In the genomic region with DNA sequence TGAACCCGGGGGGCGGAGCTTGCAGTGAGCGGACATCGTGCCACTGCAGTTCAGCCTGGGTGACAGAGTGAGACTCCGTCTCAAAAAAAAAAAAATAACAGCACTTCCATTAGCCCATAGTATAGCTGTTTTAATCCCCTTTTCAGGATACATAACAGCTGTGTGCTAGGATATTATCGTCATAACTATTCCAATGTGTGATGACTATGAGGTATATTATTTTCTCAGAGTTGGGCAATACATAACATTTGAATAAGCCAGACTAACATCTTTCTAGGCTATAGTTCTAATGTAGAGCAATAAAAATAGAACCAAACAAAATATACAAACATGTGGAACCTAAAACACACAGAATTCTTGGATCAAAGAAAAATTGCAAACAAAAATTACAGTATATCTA, we compare ENCODE assay signal across 18 cellular contexts. TPM values are rescaled to one million over a fixed set of nuclear protein-coding genes. Genes with fewer than 3 reads are reported as not detected.
A peak's percentile ranks its signal among the peaks of the same experiment; 100 is the strongest.
DNase-seq lines count a peak whose midpoint lies in the region; ATAC-seq and TF ChIP-seq lines count a peak whose summit lies in the region.
"Had no signal": no experiment of that assay in that cellular context is flagged by ENCODE, and none has a peak within 500 bp of the region (broad histone marks: within the 10 kb centered on the region; RNA-seq: fewer than 3 reads in every experiment).

No MANE protein-coding gene starts in this region.

- no peaks in the 10 kb centered on the region for H3K27me3 Mint-ChIP-seq in stimulated activated naive CD8-positive, alpha-beta T cell treated with anti-CD3 and anti-CD28 coated beads, Interleukin-15, amount 100 ng/mL, for 72 hours
- H3K27me3 Mint-ChIP-seq: CD4-positive, alpha-beta T cell; IgD-negative memory B cell had no signal

- in situ Hi-C loops in HAP-1 (cut with MboI; ENCODE audit: low sequenced_read_pairs), result no loop called here

- TF ChIP-seq CTCF in fibroblast of pulmonary artery (IDR thresholded peaks at IDR 0.05; ENCODE audit: low read length, missing control alignments) (no peak), spleen (IDR thresholded peaks at IDR 0.05 in 8 of 11, conservative IDR thresholded peaks at IDR 0.05 in 3 of 11) (no peak)

- H3K9me3 Mint-ChIP-seq in stimulated activated naive CD8-positive, alpha-beta T cell treated with anti-CD3 and anti-CD28 coated beads, Interleukin-15, amount 100 ng/mL, for 72 hours, result no peaks in the 10 kb centered on the region
- H3K9me3 Mint-ChIP-seq: CD4-positive, alpha-beta T cell; IgD-negative memory B cell had no signal

- no peak overlapping the region for H3K4me3 Mint-ChIP-seq in stimulated activated naive CD8-positive, alpha-beta T cell treated with anti-CD3 and anti-CD28 coated beads, Interleukin-15, amount 100 ng/mL, for 72 hours
- H3K4me3 Mint-ChIP-seq: CD4-positive, alpha-beta T cell had no signal

- H3K27ac Mint-ChIP-seq in stimulated activated naive CD8-positive, alpha-beta T cell treated with anti-CD3 and anti-CD28 coated beads, Interleukin-15, amount 100 ng/mL, for 72 hours, result no peak overlapping the region
- H3K27ac Mint-ChIP-seq: CD4-positive, alpha-beta T cell had no signal

- H3K4me3 ChIP-seq in fibroblast of pulmonary artery (replicated peaks; ENCODE audit: low read depth, low read length), result no peak overlapping the region
- H3K4me3 ChIP-seq in spleen, result no peak overlapping the region
- H3K4me3 ChIP-seq in HAP-1, result no peak overlapping the region

- DNase-seq in HCEC 1CT, result peak; percentile 82
- peak; percentile 75 for DNase-seq in amniotic epithelial cell (ENCODE audit: low read depth)
- peak; percentile 38 for DNase-seq in fibroblast of pulmonary artery (ENCODE audit: low read depth)
- DNase-seq in stimulated activated naive CD4-positive, alpha-beta T cell treated with Interleukin-2 at 50 U/mL for 16 hours (lab: John Stamatoyannopoulos, UW), result no peak
- DNase-seq in spleen, result no peak
- DNase-seq in HAP-1 (ENCODE audit: low spot score in 2 of 2), result no peak
- DNase-seq in stimulated activated naive CD8-positive, alpha-beta T cell treated with anti-CD3 and anti-CD28 coated beads, Interleukin-15, amount 100 ng/mL, for 72 hours, result no peak
- DNase-seq: BE2C; CD4-positive, alpha-beta T cell; DMS53; NCI-H187; NCI-H2171; NCI-H446; NK-92 treated with Interleukin-12 subunit alpha and Interleukin-12 subunit beta, amount 100 ng/mL, for 24 hours; OCI-M1; RPMI8226 had no signal

- H3K27ac ChIP-seq in spleen, result no peak overlapping the region

- H3K36me3 ChIP-seq in spleen (peaks cover 0 to 47% (median 13%) of the 10 kb centered on the region in 6 donors), HAP-1 (replicated peaks) (peaks cover 8% of the 10 kb centered on the region; the same call in 1 of the 2 replicates)

- peaks cover 0 to 64% (median 21%) of the 10 kb centered on the region in 6 donors for H3K4me1 ChIP-seq in spleen
- H3K4me1 ChIP-seq in HAP-1, result no peaks in the 10 kb centered on the region

- no peaks in the 10 kb centered on the region for H3K27me3 ChIP-seq in spleen (replicated peaks in 1 of 7)
- H3K27me3 ChIP-seq in HAP-1 (ENCODE audit: low read depth), result no peaks in the 10 kb centered on the region
- H3K27me3 ChIP-seq: BE2C had no signal

- H3K4me1 Mint-ChIP-seq in stimulated activated naive CD8-positive, alpha-beta T cell treated with anti-CD3 and anti-CD28 coated beads, Interleukin-15, amount 100 ng/mL, for 72 hours, result peaks cover 18% of the 10 kb centered on the region

- no peaks in the 10 kb centered on the region for H3K9me3 ChIP-seq in spleen
- no peaks in the 10 kb centered on the region for H3K9me3 ChIP-seq in HAP-1
- H3K9me3 ChIP-seq: BE2C had no signal

- intact Hi-C loops in spleen (cut with DNase I; ENCODE audit: low total_unique reads), result no loop called here

- ATAC-seq in stimulated activated naive CD8-positive, alpha-beta T cell treated with anti-CD3 and anti-CD28 coated beads, Interleukin-15, amount 100 ng/mL, for 72 hours, result no peak
- ATAC-seq: HCT116 had no signal

- no peak for TF ChIP-seq POLR2A in spleen (IDR thresholded peaks at IDR 0.05)

- whole genome bisulfite sequencing in spleen, 5 donors, result 94 to 99% (median 98%) methylated on average over 6 of the region's 6 CpGs

RNA-seq across cellular contexts. Expression of a gene that starts 57.1 kb away (rescaled TPM):
- 100 to 1,000 TPM in 6 of 7 donors, 10 to 100 TPM in 1; 89.3 to 144 (median 114) TPM for total RNA-seq in spleen
- 10 to 100 TPM; 40.4 to 98.7 (median 70.0) TPM for polyA plus RNA-seq in spleen

Comparison
In these comparisons a context has a peak if more than half of its experiments do, and no peak if none do; other contexts are left out.
1. DNase-seq: peak in HCEC 1CT (single experiment), amniotic epithelial cell (single experiment) and fibroblast of pulmonary artery (single experiment); none in stimulated activated naive CD4-positive, alpha-beta T cell treated with Interleukin-2 at 50 U/mL for 16 hours (single experiment), spleen (single experiment), HAP-1 (0 of 2) and stimulated activated naive CD8-positive, alpha-beta T cell treated with anti-CD3 and anti-CD28 coated beads, Interleukin-15, amount 100 ng/mL, for 72 hours (0 of 2).